ENCODE assay signal across 1 cellular context in the genomic region with DNA sequence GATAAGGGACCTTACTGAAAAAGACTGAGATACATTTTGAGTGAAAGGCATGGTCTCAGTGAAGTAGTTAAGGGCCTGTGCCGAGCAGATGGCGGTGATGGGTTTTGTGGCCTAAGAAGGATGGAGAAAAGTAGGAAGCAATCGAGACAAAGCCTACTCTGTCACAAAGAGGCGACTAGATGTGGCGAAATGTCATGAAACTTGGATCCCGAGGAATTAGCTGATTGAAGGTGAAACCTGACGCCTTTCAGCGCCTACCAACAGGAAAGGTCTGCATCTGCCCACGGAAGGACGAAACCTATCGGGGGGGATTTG.
TF ChIP-seq lines count a peak whose summit lies in the region.

No MANE protein-coding gene starts in this region.

TF ChIP-seq in IMR-90, 13 proteins besides CTCF, POLR2A, EP300 and RAD21:
- TF ChIP-seq CEBPB (IDR thresholded peaks at IDR 0.05; ENCODE audit: low read depth, low read length), result 0 out of 2 replicates have a peak, but pooled peaks have one; percentile 22
- no peak for TF ChIP-seq CHD1 (IDR thresholded peaks at IDR 0.05; ENCODE audit: low read depth, low read length)
